8 cellular contexts compared by ENCODE assay signal in the genomic region with DNA sequence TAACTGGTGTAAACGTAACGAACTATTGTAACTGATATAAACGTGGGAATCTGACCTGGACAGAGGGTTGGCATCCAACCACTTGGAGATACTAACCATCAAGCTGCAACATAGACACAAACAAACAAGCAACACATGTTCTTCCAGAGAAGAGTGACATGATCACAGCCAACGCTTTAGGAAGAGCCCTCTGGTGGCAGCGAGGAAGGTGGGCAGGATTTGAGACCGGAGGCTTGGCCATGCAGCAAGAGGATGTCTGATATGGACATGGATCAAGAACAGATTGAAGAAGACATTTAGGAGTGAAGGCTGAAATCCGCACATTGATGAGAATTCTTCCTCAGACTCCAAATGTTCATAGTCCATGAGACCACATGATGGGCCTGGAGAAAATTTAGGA. TPM values are rescaled to one million over a fixed set of nuclear protein-coding genes. Genes with fewer than 3 reads are reported as not detected.
DNase-seq lines count a peak whose midpoint lies in the region; ATAC-seq and TF ChIP-seq lines count a peak whose summit lies in the region.

No MANE protein-coding gene starts in this region.

- no peak overlapping the region for H3K27ac ChIP-seq in transverse colon

- H3K27me3 ChIP-seq in H7 (ENCODE audit: control insufficient read depth, insufficient read depth, low read length) (no peaks in the 10 kb centered on the region), transverse colon (no peaks in the 10 kb centered on the region)

- intact Hi-C loops in transverse colon (cut with DNase I; ENCODE audit: low total_unique reads) = no loop called here

- no peak for TF ChIP-seq EP300 in transverse colon (IDR thresholded peaks at IDR 0.05; ENCODE audit: low read depth)

- TF ChIP-seq CTCF in transverse colon (IDR thresholded peaks at IDR 0.05) = peak in 3 of 5 experiments; percentile 18 to 35 (median 22)

- H3K36me3 ChIP-seq in H7 (replicated peaks; ENCODE audit: control insufficient read depth, insufficient read depth, low read length) = no peaks in the 10 kb centered on the region
- H3K36me3 ChIP-seq in transverse colon = no peaks in the 10 kb centered on the region

- ATAC-seq in HG02981 (IDR thresholded peaks at IDR 0.05; ENCODE audit: unreplicated experiment) = no peak
- no peak for ATAC-seq in HG02610 (IDR thresholded peaks at IDR 0.05; ENCODE audit: unreplicated experiment)

- no peak for TF ChIP-seq POLR2A in transverse colon (IDR thresholded peaks at IDR 0.05)

- H3K4me1 ChIP-seq in transverse colon = peaks cover 0 to 10% (median 5%) of the 10 kb centered on the region in 4 donors

- DNase-seq in ACHN = peak; percentile 74
- peak; percentile 66 for DNase-seq in H7
- peak; percentile 80 for DNase-seq in SK-MEL-5 (ENCODE audit: low read depth, low spot score)
- peak; percentile 43 for DNase-seq in globus pallidus (ENCODE audit: low spot score)
- no peak for DNase-seq in transverse colon
- DNase-seq in NCI-H187 treated with DMSO at 0.1 percent for 48 hours (lab: John Stamatoyannopoulos, UW) = no peak

- in situ Hi-C loops in ACHN (cut with HindIII; ENCODE audit: low pct_ligation_motif_present, low pct_unique_long_range_greater_than_20kb, low sequenced_read_pairs) (no loop called here), SK-MEL-5 (cut with HindIII; ENCODE audit: low pct_unique_long_range_greater_than_20kb, low sequenced_read_pairs) (no loop called here), transverse colon (cut with MboI; ENCODE audit: low pct_ligation_motif_present in 1 of 4, low pct_unique_long_range_greater_than_20kb in 1 of 4, low sequenced_read_pairs in 3 of 4) (no loop called here)

- WGBS in transverse colon (ENCODE audit: low coverage in 1 of 2), 2 donors = 80 to 95% methylated on average over 3 to 7 of the region's 7 CpGs

- no peaks in the 10 kb centered on the region for H3K9me3 ChIP-seq in transverse colon

- H3K4me3 ChIP-seq in H7 (ENCODE audit: insufficient read depth, low read depth, low read length) (no peak overlapping the region), transverse colon (no peak overlapping the region)

RNA-seq across cellular contexts. Expression of gene TNRC6A, which starts 40.3 kb away (rescaled TPM):
- total RNA-seq in H7 (2014; rRNA removed; shearing (Covaris generic)) = 37.3 and 41.7 TPM in 2 replicates
- total RNA-seq in SK-MEL-5 (2014; rRNA removed; shearing (Covaris generic)) = 9.7 and 14.9 TPM in 2 replicates
- polyA plus RNA-seq in SK-MEL-5 (2015; cell fraction: cytosol; rRNA removed) = 29.9 and 31.0 TPM in 2 replicates
- 114 and 233 TPM in 2 replicates for polyA plus RNA-seq in SK-MEL-5 (2015; cell fraction: nucleus; rRNA removed)
- total RNA-seq in transverse colon = 10 to 100 TPM; 48.2 to 77.2 (median 54.8) TPM

Comparison
In these comparisons a context has a peak if more than half of its experiments do, and no peak if none do; other contexts are left out.
1. DNase-seq: peak in ACHN (single experiment), H7 (single experiment), SK-MEL-5 (single experiment) and globus pallidus (single experiment); none in transverse colon (single experiment) and NCI-H187 treated with DMSO at 0.1 percent for 48 hours (single experiment).